8 cellular contexts compared by ENCODE assay signal in genomic region chr7:22855049-22855392, GRCh38. TPM values are rescaled to one million over a fixed set of nuclear protein-coding genes. Genes with fewer than 3 reads are reported as not detected.
DNase-seq lines count a peak whose midpoint lies in the region; ATAC-seq and TF ChIP-seq lines count a peak whose summit lies in the region.

No MANE protein-coding gene starts in this region.

- H3K27me3 ChIP-seq in GM23248 (replicated peaks; ENCODE audit: insufficient read depth): no peaks in the 10 kb centered on the region

- peak overlapping the region; percentile 95 to 98 for H3K27ac Mint-ChIP-seq in activated naive CD4-positive, alpha-beta T cell treated with anti-CD3 and anti-CD28 coated beads, Interleukin-2, amount 50 U/mL, for 72 hours

- no peaks in the 10 kb centered on the region for H3K9me2 ChIP-seq in GM23248 (ENCODE audit: insufficient read depth)

- H3K9ac ChIP-seq in GM23248: peak overlapping the region; percentile 99

- intact Hi-C loops in lower leg skin (cut with DNase I; ENCODE audit: low total_unique reads): loop anchor here (10.0 kb wide), 1 partner anchor 190 kb away; no protein-coding TSS in a partner anchor

- ATAC-seq in activated naive CD4-positive, alpha-beta T cell treated with anti-CD3 and anti-CD28 coated beads, Interleukin-2, amount 50 U/mL, for 72 hours: no peak
- no peak for ATAC-seq in GM21825 (IDR thresholded peaks at IDR 0.05; ENCODE audit: unreplicated experiment)

- no peaks in the 10 kb centered on the region for H4K20me1 ChIP-seq in GM23248 (ENCODE audit: insufficient read depth)

- in situ Hi-C loops in GM23248 (cut with MboI): no loop called here

- no peak for TF ChIP-seq POLR2A in lower leg skin (IDR thresholded peaks at IDR 0.05)

- H3F3A ChIP-seq in GM23248 (ENCODE audit: insufficient read depth): peaks cover 56% of the 10 kb centered on the region

- no peaks in the 10 kb centered on the region for H3K9me3 Mint-ChIP-seq in activated naive CD4-positive, alpha-beta T cell treated with anti-CD3 and anti-CD28 coated beads, Interleukin-2, amount 50 U/mL, for 72 hours

- H3K4me3 ChIP-seq in AG09309 (ENCODE audit: control insufficient read depth, low read depth, low read length) (peak overlapping the region; percentile 72), GM23248 (peak overlapping the region; percentile 94), lower leg skin (ENCODE audit: low read depth, poor library complexity, severe bottlenecking) (peak overlapping the region; percentile 78)

- H3K9me3 ChIP-seq in GM23248 (ENCODE audit: low read depth): no peaks in the 10 kb centered on the region

- H3K36me3 Mint-ChIP-seq in activated naive CD4-positive, alpha-beta T cell treated with anti-CD3 and anti-CD28 coated beads, Interleukin-2, amount 50 U/mL, for 72 hours: peaks cover 33 to 42% of the 10 kb centered on the region in 2 donors

- H3K36me3 ChIP-seq in GM23248 (ENCODE audit: low read depth): peaks cover 14% of the 10 kb centered on the region

- no peak for TF ChIP-seq CTCF in AG09309 (IDR thresholded peaks at IDR 0.05; ENCODE audit: control insufficient read depth, insufficient read depth, low read depth, low read length, missing control alignments)
- no peak for TF ChIP-seq CTCF in lower leg skin (IDR thresholded peaks at IDR 0.05)

- H3K27ac ChIP-seq in GM23248: peak overlapping the region; percentile 98

- peaks cover 21% of the 10 kb centered on the region for H3K79me2 ChIP-seq in GM23248 (ENCODE audit: insufficient read depth)

- H2AFZ ChIP-seq in GM23248: peak overlapping the region; percentile 52

- H3K4me1 ChIP-seq in GM23248 (ENCODE audit: insufficient read depth): peaks cover 40% of the 10 kb centered on the region

- H3K4me2 ChIP-seq in GM23248 (ENCODE audit: unreplicated experiment): peak overlapping the region; percentile 82

- WGBS in GM23248 (ENCODE audit: low coverage in 1 of 2, low lambda C conversion rate in 2 of 2, missing lambda C conversion rate in 2 of 2), 2 experiments: 23 to 25% methylated on average over 9 of the region's 9 CpGs
- whole genome bisulfite sequencing in lower leg skin, 2 donors: 32 to 49% methylated on average over 9 of the region's 9 CpGs

- DNase-seq in AG09309 (ENCODE audit: low read depth) (no peak), GM23248 (no peak), lower leg skin (ENCODE audit: low spot score in 2 of 2) (no peak), HT-29 (ENCODE audit: low spot score) (no peak), hypothalamus (lab: John Stamatoyannopoulos, UW) (no peak), NCI-H1092 (lab: John Stamatoyannopoulos, UW) (no peak)
- no peak for DNase-seq in activated naive CD4-positive, alpha-beta T cell treated with anti-CD3 and anti-CD28 coated beads, Interleukin-2, amount 50 U/mL, for 72 hours (ENCODE audit: low spot score in 2 of 2)

RNA-seq across cellular contexts. Expression of gene TOMM7, which starts 32.4 kb away (rescaled TPM):
- 84.1 and 132 TPM in 2 replicates for total RNA-seq in GM23248 (2014; rRNA removed; shearing (Covaris generic))
- polyA plus RNA-seq in GM23248 (2016; fragmentation: Nextera tagmentation; extraction: Ambion mirVana): 376 and 408 TPM in 2 replicates
- 100 to 1,000 TPM; 270 to 281 TPM for total RNA-seq in activated naive CD4-positive, alpha-beta T cell treated with anti-CD3 and anti-CD28 coated beads, Interleukin-2, amount 50 U/mL, for 72 hours
- 100 to 1,000 TPM; 144 to 360 (median 193) TPM for total RNA-seq in lower leg skin
- total RNA-seq in HT-29 (2014; rRNA removed; shearing (Covaris generic)): 137 and 151 TPM in 2 replicates
